ENCODE assay signal across 21 cellular contexts in the genomic region with DNA sequence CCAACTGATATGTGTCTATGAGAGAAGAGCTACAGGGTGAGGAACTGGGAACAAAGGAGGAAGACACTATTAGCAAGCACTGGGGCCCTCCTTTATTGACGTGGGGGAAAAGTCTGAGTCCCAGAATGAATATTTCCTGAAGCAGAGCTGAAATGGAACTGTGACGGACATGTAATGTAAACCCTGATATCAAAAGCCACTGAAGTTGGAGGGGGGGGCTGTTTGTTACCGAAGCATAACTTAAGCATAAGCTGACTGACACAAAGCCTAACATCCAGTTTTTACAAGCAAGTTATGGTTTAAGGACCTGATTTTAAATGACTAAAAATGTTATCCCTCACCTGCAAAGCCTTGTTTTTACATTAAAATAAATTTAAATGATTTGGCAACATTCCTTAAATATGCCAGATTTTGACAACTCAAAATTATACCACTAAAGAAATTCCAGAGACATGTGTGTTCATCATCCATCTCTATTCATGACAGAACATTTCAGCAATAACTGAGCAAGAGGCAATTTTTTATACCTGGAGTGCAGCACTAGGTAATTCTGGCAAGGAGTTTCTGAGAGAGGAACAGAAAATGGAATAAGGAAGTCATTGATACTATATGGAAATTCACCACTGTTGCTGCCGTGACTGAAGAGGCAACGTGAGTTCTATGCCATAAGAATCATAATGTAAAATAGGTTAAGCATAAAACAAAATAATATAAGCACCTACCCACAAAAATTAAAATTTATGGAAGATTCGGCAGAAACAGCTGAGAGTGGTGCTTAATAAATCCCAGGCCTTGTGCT.
"Had no signal": no experiment of that assay in that cellular context is flagged by ENCODE, and none has a peak within 500 bp of the region (broad histone marks: within the 10 kb centered on the region; RNA-seq: fewer than 3 reads in every experiment).

No MANE protein-coding gene starts in this region.

- H3K4me3 ChIP-seq: dorsolateral prefrontal cortex, gastrocnemius medialis, heart right ventricle, lower lobe of right lung, mucosa of descending colon, right atrium auricular region, skin epidermis, suprapubic skin had no signal

- H3K27me3 ChIP-seq: dorsolateral prefrontal cortex, gastrocnemius medialis, heart right ventricle, right atrium auricular region, suprapubic skin had no signal

- H3K9me3 Mint-ChIP-seq: activated CD4-positive, alpha-beta memory T cell treated with anti-CD3 and anti-CD28 coated beads, Interleukin-2, amount 10 ng/mL, durations not matched to agents 7 days and 5 days; activated T-cell treated with anti-CD3 and anti-CD28 coated beads, Interleukin-2, amount 50 U/mL, for 24 hours; endodermal cell; natural killer cell had no signal

- H3K4me1 Mint-ChIP-seq: activated CD4-positive, alpha-beta memory T cell treated with anti-CD3 and anti-CD28 coated beads, Interleukin-2, amount 10 ng/mL, durations not matched to agents 7 days and 5 days; activated CD4-positive, alpha-beta T cell treated with anti-CD3 and anti-CD28 coated beads for 36 hours; natural killer cell had no signal

- H3K27me3 Mint-ChIP-seq: activated CD4-positive, alpha-beta memory T cell treated with anti-CD3 and anti-CD28 coated beads, Interleukin-2, amount 10 ng/mL, durations not matched to agents 7 days and 5 days; activated CD4-positive, alpha-beta T cell treated with anti-CD3 and anti-CD28 coated beads for 36 hours; activated T-cell treated with anti-CD3 and anti-CD28 coated beads, Interleukin-2, amount 50 U/mL, for 24 hours had no signal

- H3K27ac ChIP-seq: dorsolateral prefrontal cortex, gastrocnemius medialis, heart right ventricle, lower lobe of right lung, right atrium auricular region, skin epidermis, suprapubic skin, WERI-Rb-1 had no signal

- ATAC-seq: activated CD4-positive, alpha-beta T cell treated with anti-CD3 and anti-CD28 coated beads for 36 hours; gastrocnemius medialis; heart right ventricle; left colon; lower lobe of right lung; mucosa of descending colon; natural killer cell had no signal

- H3K27ac Mint-ChIP-seq: activated CD4-positive, alpha-beta memory T cell treated with anti-CD3 and anti-CD28 coated beads, Interleukin-2, amount 10 ng/mL, durations not matched to agents 7 days and 5 days; activated CD4-positive, alpha-beta T cell treated with anti-CD3 and anti-CD28 coated beads for 36 hours; activated T-cell treated with anti-CD3 and anti-CD28 coated beads, Interleukin-2, amount 50 U/mL, for 24 hours; endodermal cell; natural killer cell; type B pancreatic cell had no signal

- DNase-seq: activated CD4-positive, alpha-beta memory T cell treated with anti-CD3 and anti-CD28 coated beads, Interleukin-2, amount 10 ng/mL, durations not matched to agents 7 days and 5 days; activated CD4-positive, alpha-beta T cell treated with anti-CD3 and anti-CD28 coated beads for 36 hours; activated naive CD4-positive, alpha-beta T cell treated with anti-CD3 and anti-CD28 coated beads, Interleukin-2, amount 50 U/mL, for 16 hours; activated T-cell treated with anti-CD3 and anti-CD28 coated beads, Interleukin-2, amount 50 U/mL, for 24 hours; dorsolateral prefrontal cortex; endodermal cell; gastrocnemius medialis; heart right ventricle; left colon; lower lobe of right lung; mucosa of descending colon; natural killer cell; nucleus accumbens; stimulated activated CD4-positive, alpha-beta T cell treated with anti-CD3 and anti-CD28 coated beads, Interleukin-15, amount 100 ng/mL, for 24 hours; stimulated activated CD4-positive, alpha-beta T cell treated with anti-CD3 and anti-CD28 coated beads, Interleukin-4, amount 100 ng/mL, for 1 hour; stimulated activated naive CD4-positive, alpha-beta T cell treated with Interleukin-2 at 50 U/mL for 16 hours; WERI-Rb-1 had no signal

- H3K4me3 Mint-ChIP-seq: activated CD4-positive, alpha-beta memory T cell treated with anti-CD3 and anti-CD28 coated beads, Interleukin-2, amount 10 ng/mL, durations not matched to agents 7 days and 5 days; activated CD4-positive, alpha-beta T cell treated with anti-CD3 and anti-CD28 coated beads for 36 hours; activated T-cell treated with anti-CD3 and anti-CD28 coated beads, Interleukin-2, amount 50 U/mL, for 24 hours; endodermal cell; natural killer cell; type B pancreatic cell had no signal

- H3K36me3 Mint-ChIP-seq: natural killer cell, type B pancreatic cell had no signal

- H3K4me1 ChIP-seq: lower lobe of right lung, suprapubic skin had no signal
